8 cellular contexts compared by ENCODE assay signal in the genomic region with DNA sequence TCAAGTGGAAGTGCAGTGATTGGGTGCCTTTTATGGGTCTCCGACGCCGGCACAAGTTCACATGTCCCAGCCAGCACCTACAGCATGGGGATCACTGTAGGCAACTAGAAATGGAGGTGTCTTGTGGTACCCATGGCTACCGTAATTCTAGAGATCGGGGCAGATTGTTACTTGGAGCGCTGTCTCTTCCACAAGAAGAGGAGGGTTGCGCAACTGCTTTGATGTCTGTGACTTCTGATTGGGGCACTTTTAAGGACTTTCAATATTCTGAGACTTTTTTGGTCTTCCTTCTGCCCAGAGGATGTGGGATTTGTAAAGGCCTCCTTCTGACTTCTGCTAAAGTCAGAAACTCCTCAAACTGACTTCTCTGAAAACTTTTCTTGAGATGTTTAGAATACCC. TPM values are rescaled to one million over a fixed set of nuclear protein-coding genes. Genes with fewer than 3 reads are reported as not detected.
DNase-seq lines count a peak whose midpoint lies in the region; ATAC-seq and TF ChIP-seq lines count a peak whose summit lies in the region.

No MANE protein-coding gene starts in this region.

- intact Hi-C loops in left ventricle myocardium superior (cut with micrococcal nuclease) = loop anchor here (2.0 kb wide), 1 partner anchor 62 kb away; no protein-coding TSS in a partner anchor
- intact Hi-C loops in sigmoid colon (cut with DNase I) = loop anchor here (2.0 to 5.0 kb wide), 3 partner anchors 113 to 557 kb away; no protein-coding TSS in a partner anchor

- H3K4me3 ChIP-seq in sigmoid colon = no peak overlapping the region

- H3K4me1 ChIP-seq in sigmoid colon = peaks cover 0 to 14% (median 7%) of the 10 kb centered on the region in 4 donors

- no peak for TF ChIP-seq POLR2A in sigmoid colon (IDR thresholded peaks at IDR 0.05)

- H3K27ac ChIP-seq in sigmoid colon = peak overlapping the region; percentile 56 to 60 (median 58)

- no peak for TF ChIP-seq CTCF in sigmoid colon (IDR thresholded peaks at IDR 0.05)

- 81 to 87% methylated on average over 7 of the region's 7 CpGs for WGBS in sigmoid colon, 2 donors

- no peak for TF ChIP-seq EP300 in sigmoid colon (IDR thresholded peaks at IDR 0.05)

- peaks cover 0 to 27% (median 3%) of the 10 kb centered on the region in 4 donors for H3K36me3 ChIP-seq in sigmoid colon

- no peaks in the 10 kb centered on the region for H3K9me3 ChIP-seq in sigmoid colon

- peak; percentile 23 for DNase-seq in EH (ENCODE audit: low read depth)
- peak; percentile 59 for DNase-seq in OCI-M1 (lab: John Stamatoyannopoulos, UW)
- DNase-seq in left ventricle myocardium superior = no peak
- DNase-seq in sigmoid colon = no peak
- DNase-seq in cerebellum (ENCODE audit: low spot score) = no peak
- no peak for DNase-seq in occipital lobe (lab: John Stamatoyannopoulos, UW)

- ATAC-seq in left ventricle myocardium superior (peak; percentile 34), GM21529 (IDR thresholded peaks at IDR 0.05; ENCODE audit: unreplicated experiment) (no peak), HG02884 (IDR thresholded peaks at IDR 0.05; ENCODE audit: unreplicated experiment) (no peak)

- H3K27me3 ChIP-seq in sigmoid colon = no peaks in the 10 kb centered on the region

RNA-seq across cellular contexts. Expression of a gene that starts 41.9 kb away (rescaled TPM):
- total RNA-seq in left ventricle myocardium superior (106 TPM), sigmoid colon (10 to 100 TPM; 30.2 to 43.2 (median 42.8) TPM), cerebellum (8.9 TPM), occipital lobe (9.8 TPM)
- 100 to 1,000 TPM; 220 to 409 (median 261) TPM for polyA plus RNA-seq in sigmoid colon

RNA-seq across cellular contexts. Expression of a gene that starts 49.5 kb away (rescaled TPM):
- total RNA-seq in left ventricle myocardium superior = 90.0 TPM
- total RNA-seq in sigmoid colon = 100 to 1,000 TPM in 2 of 4 donors, 10 to 100 TPM in 2; 75.6 to 151 (median 111) TPM
- 10 to 100 TPM; 12.3 to 16.4 (median 15.0) TPM for polyA plus RNA-seq in sigmoid colon
- total RNA-seq in cerebellum = 172 TPM
- total RNA-seq in occipital lobe = 348 TPM

Comparison
In these comparisons a context has a peak if more than half of its experiments do, and no peak if none do; other contexts are left out.
1. DNase-seq: peak in EH (single experiment) and OCI-M1 (single experiment); none in left ventricle myocardium superior (single experiment), sigmoid colon (single experiment), cerebellum (single experiment) and occipital lobe (single experiment).